ENCODE assay signal across 20 cellular contexts in the genomic region with DNA sequence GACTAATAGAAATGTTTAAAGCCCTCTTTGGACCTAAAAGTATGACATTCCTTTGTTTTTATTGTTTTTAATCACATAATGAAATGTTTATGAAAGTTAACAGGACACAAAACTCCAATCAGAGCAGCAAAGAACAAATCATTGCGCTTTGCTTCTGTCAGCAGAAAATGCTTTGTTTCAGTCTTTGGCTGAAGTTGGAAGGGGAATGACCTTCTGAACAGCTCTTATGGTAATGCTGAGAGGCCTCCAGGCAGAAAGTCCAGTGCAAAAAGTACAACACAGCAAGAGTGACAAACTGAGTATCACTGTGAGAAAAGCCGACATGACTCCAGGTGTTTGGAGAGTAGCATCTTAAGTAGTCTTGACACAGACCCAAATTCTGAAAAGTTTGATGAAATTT.
"Had no signal": no experiment of that assay in that cellular context is flagged by ENCODE, and none has a peak within 500 bp of the region (broad histone marks: within the 10 kb centered on the region; RNA-seq: fewer than 3 reads in every experiment).

No MANE protein-coding gene starts in this region.

- H3K27me3 ChIP-seq: pancreas, right atrium auricular region, sigmoid colon, testis, tibial nerve, upper lobe of right lung, uterus had no signal

- H3K9me3 ChIP-seq: left ventricle myocardium inferior, lower lobe of right lung, neutrophil, pancreas, right atrium auricular region, sigmoid colon, testis, tibial nerve, upper lobe of right lung, uterus had no signal

- DNase-seq: dorsolateral prefrontal cortex; effector CD4-positive, alpha-beta T cell; hypothalamus; left ventricle myocardium inferior; lower lobe of right lung; naive thymus-derived CD8-positive, alpha-beta T cell; nephron progenitor cell; pancreas; sigmoid colon; stimulated activated CD4-positive, alpha-beta T cell treated with anti-CD3 and anti-CD28 coated beads, Interleukin-2, amount 100 ng/mL, for 24 hours; stimulated activated CD4-positive, alpha-beta T cell treated with anti-CD3 and anti-CD28 coated beads, Interleukin-4, amount 100 ng/mL, for 24 hours; stimulated activated naive CD8-positive, alpha-beta T cell treated with anti-CD3 and anti-CD28 coated beads, Interleukin-15, Interleukin-2, amounts not matched to agents 100 U/mL and 50 U/mL, for 24 hours; substantia nigra; testis; upper lobe of right lung; uterus had no signal

- H3K36me3 ChIP-seq: left ventricle myocardium inferior, lower lobe of right lung, neutrophil, pancreas, right atrium auricular region, sigmoid colon, tibial nerve, upper lobe of right lung, uterus had no signal

- ATAC-seq: lower lobe of right lung; naive thymus-derived CD8-positive, alpha-beta T cell; pancreas; stimulated activated effector memory CD8-positive, alpha-beta T cell treated with anti-CD3 and anti-CD28 coated beads, Interleukin-12 subunit alpha, Interleukin-12 subunit beta, amount 100 ng/mL, for 72 hours; stimulated activated naive CD8-positive, alpha-beta T cell treated with anti-CD3 and anti-CD28 coated beads, Interleukin-15, Interleukin-2, amounts not matched to agents 100 U/mL and 50 U/mL, for 24 hours; upper lobe of right lung had no signal

- H3K4me1 ChIP-seq: left ventricle myocardium inferior, lower lobe of right lung, pancreas, right atrium auricular region, testis, tibial nerve, upper lobe of right lung, uterus had no signal

- H3K27ac ChIP-seq: dorsolateral prefrontal cortex, left ventricle myocardium inferior, lower lobe of right lung, neutrophil, pancreas, right atrium auricular region, sigmoid colon, testis, tibial nerve, upper lobe of right lung, uterus had no signal

- H3K4me3 ChIP-seq: dorsolateral prefrontal cortex, left ventricle myocardium inferior, lower lobe of right lung, pancreas, right atrium auricular region, sigmoid colon, testis, tibial nerve, upper lobe of right lung, uterus had no signal
